ENCODE assay signal across 15 cellular contexts in genomic region chr20:41364967-41365765, GRCh38. TPM values are rescaled to one million over a fixed set of nuclear protein-coding genes. Genes with fewer than 3 reads are reported as not detected.
DNase-seq lines count a peak whose midpoint lies in the region; ATAC-seq and TF ChIP-seq lines count a peak whose summit lies in the region.
"Had no signal": no experiment of that assay in that cellular context is flagged by ENCODE, and none has a peak within 500 bp of the region (broad histone marks: within the 10 kb centered on the region; RNA-seq: fewer than 3 reads in every experiment).

No MANE protein-coding gene starts in this region.

- H3K9me3 ChIP-seq in Caco-2 (no peaks in the 10 kb centered on the region), HUES6 (ENCODE audit: control insufficient read depth, insufficient read depth, low read depth, low read length) (no peaks in the 10 kb centered on the region; the same call in 1 of the 2 replicates), esophagus squamous epithelium (no peaks in the 10 kb centered on the region)
- H3K9me3 ChIP-seq: prostate gland had no signal

- CTCF ChIA-PET in Caco-2 (lab: Charles Lee): interaction anchor here (0.6 to 1.1 kb wide), 2 partner anchors 22 to 25 kb away, joined by 3 to 4 read pairs; no protein-coding TSS in a partner anchor

- intact Hi-C loops in Caco-2 (cut with micrococcal nuclease; ENCODE audit: unreplicated experiment): no loop called here
- intact Hi-C loops in esophagus squamous epithelium (cut with DNase I): no loop called here

- peaks cover 11% of the 10 kb centered on the region for H3K4me1 Mint-ChIP-seq in Caco-2 (ENCODE audit: low read depth, unreplicated experiment)

- no peak for TF ChIP-seq POLR2A in esophagus squamous epithelium (IDR thresholded peaks at IDR 0.05)

- no TSS peak for BruUV-seq in Caco-2 (replicated peaks; lab: Mats Ljungman, UMichigan)

- no peaks in the 10 kb centered on the region for H3K36me3 ChIP-seq in Caco-2 (ENCODE audit: control insufficient read depth, insufficient read depth, low read length)
- no peaks in the 10 kb centered on the region for H3K36me3 ChIP-seq in HUES6 (ENCODE audit: control insufficient read depth, insufficient read depth, low read length)
- H3K36me3 ChIP-seq in esophagus squamous epithelium: no peaks in the 10 kb centered on the region
- H3K36me3 ChIP-seq: prostate gland had no signal

- 0 out of 2 replicates have a peak, but pooled peaks cover 6% of the 10 kb centered on the region for H3K4me1 ChIP-seq in Caco-2
- peaks cover 11% of the 10 kb centered on the region for H3K4me1 ChIP-seq in HUES6 (ENCODE audit: control insufficient read depth, insufficient read depth, low read length)
- H3K4me1 ChIP-seq in esophagus squamous epithelium: peaks cover 4 to 24% (median 5%) of the 10 kb centered on the region in 3 donors
- H3K4me1 ChIP-seq: prostate gland had no signal

- H3K9ac ChIP-seq in HUES6 (ENCODE audit: low read length): no peak overlapping the region

- TF ChIP-seq CTCF in Caco-2 (IDR thresholded peaks at IDR 0.05; ENCODE audit: insufficient read depth in 1 of 2, low read depth in 1 of 2, low read length in 1 of 2, severe bottlenecking in 1 of 2, unreplicated experiment in 1 of 2): no peak
- TF ChIP-seq CTCF in esophagus squamous epithelium (IDR thresholded peaks at IDR 0.05): no peak
- no peak for TF ChIP-seq CTCF in retinal pigment epithelial cell (conservative IDR thresholded peaks at IDR 0.05; ENCODE audit: low read depth, low read length)

- WGBS in esophagus squamous epithelium, 2 donors: 73 to 88% methylated on average over 5 to 14 of the region's 19 CpGs

- H3K27ac ChIP-seq in HUES6 (ENCODE audit: low read depth, low read length): no peak overlapping the region
- H3K27ac ChIP-seq in esophagus squamous epithelium: no peak overlapping the region

- POLR2A ChIA-PET in Caco-2 (lab: Charles Lee): no interaction called here

- DNase-seq in Caco-2 (no peak), esophagus squamous epithelium (lab: John Stamatoyannopoulos, UW) (no peak), retinal pigment epithelial cell (ENCODE audit: low read depth) (no peak), NOMO-1 (lab: John Stamatoyannopoulos, UW; ENCODE audit: unreplicated experiment in 2 of 2) (no peak), iPS-NIHi7 (ENCODE audit: extremely low spot score) (no peak)
- DNase-seq: activated CD4-positive, alpha-beta memory T cell treated with anti-CD3 and anti-CD28 coated beads for 36 hours; activated T-cell treated with anti-CD3 and anti-CD28 coated beads, Interleukin-2, amount 50 U/mL, for 4 hours; NCI-H2107 had no signal

- H3K27me3 Mint-ChIP-seq in Caco-2 (ENCODE audit: insufficient read depth, unreplicated experiment): peaks cover 28% of the 10 kb centered on the region

- ATAC-seq in GM21619 (IDR thresholded peaks at IDR 0.05; ENCODE audit: unreplicated experiment): no peak
- ATAC-seq: K562 had no signal

- no peak overlapping the region for H3K4me3 ChIP-seq in Caco-2 (ENCODE audit: low read depth, low read length)
- peak overlapping the region; percentile 57 for H3K4me3 ChIP-seq in HUES6 (ENCODE audit: low read depth, low read length)
- H3K4me3 ChIP-seq in esophagus squamous epithelium: peak overlapping the region in 3 of 4 donors; percentile 33 to 67 (median 50)
- peak overlapping the region; percentile 26 for H3K4me3 ChIP-seq in retinal pigment epithelial cell (ENCODE audit: low read length)
- H3K4me3 ChIP-seq: K562 had no signal

- H3K4me3 Mint-ChIP-seq in Caco-2 (ENCODE audit: unreplicated experiment): peak overlapping the region; percentile 0
- H3K4me3 Mint-ChIP-seq: activated CD4-positive, alpha-beta memory T cell treated with anti-CD3 and anti-CD28 coated beads for 36 hours; activated T-cell treated with anti-CD3 and anti-CD28 coated beads, Interleukin-2, amount 50 U/mL, for 4 hours had no signal

- no peaks in the 10 kb centered on the region for H3K36me3 Mint-ChIP-seq in Caco-2 (ENCODE audit: insufficient read depth, unreplicated experiment)
- H3K36me3 Mint-ChIP-seq: activated CD4-positive, alpha-beta memory T cell treated with anti-CD3 and anti-CD28 coated beads for 36 hours had no signal

- H3K27me3 ChIP-seq in Caco-2 (replicated peaks; ENCODE audit: control insufficient read depth, insufficient read depth, low read length): peaks cover 8% of the 10 kb centered on the region
- H3K27me3 ChIP-seq in HUES6 (ENCODE audit: control insufficient read depth, insufficient read depth, low read length): peaks cover 58% of the 10 kb centered on the region
- peaks cover 0 to 63% (median 5%) of the 10 kb centered on the region in 4 donors for H3K27me3 ChIP-seq in esophagus squamous epithelium

- H3K27ac Mint-ChIP-seq in Caco-2 (ENCODE audit: unreplicated experiment): no peak overlapping the region
- H3K27ac Mint-ChIP-seq: activated CD4-positive, alpha-beta memory T cell treated with anti-CD3 and anti-CD28 coated beads for 36 hours had no signal

- H3K9me3 Mint-ChIP-seq in Caco-2 (ENCODE audit: unreplicated experiment): no peaks in the 10 kb centered on the region
- H3K9me3 Mint-ChIP-seq: activated CD4-positive, alpha-beta memory T cell treated with anti-CD3 and anti-CD28 coated beads for 36 hours; activated T-cell treated with anti-CD3 and anti-CD28 coated beads, Interleukin-2, amount 50 U/mL, for 4 hours had no signal

RNA-seq across cellular contexts. Expression of gene EMILIN3, which starts 1.5 kb away (rescaled TPM):
- 0.50 and 0.51 TPM in 2 replicates for total RNA-seq in Caco-2 (2022)
- under 1 TPM in 3 of 4 donors, not detected in 1; 0.13 to 0.76 (median 0.44) TPM for total RNA-seq in esophagus squamous epithelium
- total RNA-seq: activated CD4-positive, alpha-beta memory T cell treated with anti-CD3 and anti-CD28 coated beads for 36 hours; activated T-cell treated with anti-CD3 and anti-CD28 coated beads, Interleukin-2, amount 50 U/mL, for 4 hours; fibroblast of villous mesenchyme; K562; myocyte; subcutaneous adipose tissue had no signal

RNA-seq across cellular contexts. Expression of gene LPIN3, which starts 24.5 kb away (rescaled TPM):
- total RNA-seq in Caco-2 (2022) (32.6 and 32.8 TPM in 2 replicates), esophagus squamous epithelium (10 to 100 TPM; 15.4 to 38.6 (median 32.9) TPM)

RNA-seq across cellular contexts. Expression of gene ZHX3, which starts 47.6 kb away (rescaled TPM):
- total RNA-seq in Caco-2 (2022): 22.9 and 24.6 TPM in 2 replicates
- 10 to 100 TPM; 13.6 to 30.3 (median 15.5) TPM for total RNA-seq in esophagus squamous epithelium
